In genomic region chr19:7004313-7004931, GRCh38 we compare ENCODE assay signal across 8 cellular contexts. TPM values are rescaled to one million over a fixed set of nuclear protein-coding genes. Genes with fewer than 3 reads are reported as not detected.
DNase-seq lines count a peak whose midpoint lies in the region; ATAC-seq and TF ChIP-seq lines count a peak whose summit lies in the region.
"Had no signal": no experiment of that assay in that cellular context is flagged by ENCODE, and none has a peak within 500 bp of the region (broad histone marks: within the 10 kb centered on the region; RNA-seq: fewer than 3 reads in every experiment).

No MANE protein-coding gene starts in this region.

- H3K79me2 ChIP-seq in Karpas-422 (ENCODE audit: low read length), result no peaks in the 10 kb centered on the region

- POLR2A ChIA-PET in Caco-2 (lab: Charles Lee), result no interaction called here

- H3K4me3 ChIP-seq in Karpas-422 (ENCODE audit: low read length) (no peak overlapping the region), Caco-2 (ENCODE audit: low read depth, low read length) (no peak overlapping the region)
- H3K4me3 ChIP-seq: esophagus muscularis mucosa had no signal

- H3K27me3 Mint-ChIP-seq in brain (peaks cover 17% of the 10 kb centered on the region), mesothelial cell of epicardium (ENCODE audit: low read depth) (no peaks in the 10 kb centered on the region), Caco-2 (ENCODE audit: insufficient read depth, unreplicated experiment) (peaks cover 3% of the 10 kb centered on the region)

- no peaks in the 10 kb centered on the region for H3K9me3 ChIP-seq in Karpas-422 (ENCODE audit: low read length)
- H3K9me3 ChIP-seq in Caco-2, result no peaks in the 10 kb centered on the region
- H3K9me3 ChIP-seq: esophagus muscularis mucosa had no signal

- intact Hi-C loops in Caco-2 (cut with micrococcal nuclease; ENCODE audit: unreplicated experiment), result no loop called here

- H3K27me3 ChIP-seq in Karpas-422 (ENCODE audit: low read length) (no peaks in the 10 kb centered on the region), Caco-2 (replicated peaks; ENCODE audit: control insufficient read depth, insufficient read depth, low read length) (no peaks in the 10 kb centered on the region)

- H3K27ac Mint-ChIP-seq in brain (no peak overlapping the region), mesothelial cell of epicardium (no peak overlapping the region), Caco-2 (ENCODE audit: unreplicated experiment) (no peak overlapping the region)

- TF ChIP-seq CTCF in brain (conservative IDR thresholded peaks at IDR 0.05) (peak; percentile 63 to 76), mesothelial cell of epicardium (IDR thresholded peaks at IDR 0.05; ENCODE audit: unreplicated experiment) (peak; percentile 79), Caco-2 (IDR thresholded peaks at IDR 0.05; ENCODE audit: insufficient read depth in 1 of 2, low read depth in 1 of 2, low read length in 1 of 2, severe bottlenecking in 1 of 2, unreplicated experiment in 1 of 2) (no peak)

- H3K4me1 ChIP-seq in Karpas-422 (ENCODE audit: low read length) (no peaks in the 10 kb centered on the region), Caco-2 (no peaks in the 10 kb centered on the region)
- H3K4me1 ChIP-seq: esophagus muscularis mucosa had no signal

- H3K36me3 ChIP-seq in Karpas-422 (ENCODE audit: insufficient read depth, low read length) (no peaks in the 10 kb centered on the region), Caco-2 (ENCODE audit: control insufficient read depth, insufficient read depth, low read length) (no peaks in the 10 kb centered on the region)
- H3K36me3 ChIP-seq: esophagus muscularis mucosa had no signal

- CTCF ChIA-PET in Caco-2 (lab: Charles Lee), result no interaction called here

- H3K9me2 ChIP-seq in Karpas-422 (replicated peaks; ENCODE audit: insufficient read depth, low read length), result no peaks in the 10 kb centered on the region

- DNase-seq in GF-D8 (lab: John Stamatoyannopoulos, UW), result peak; percentile 6
- DNase-seq in Karpas-422, result peak; percentile 69
- no peak for DNase-seq in mesothelial cell of epicardium (ENCODE audit: low spot score in 2 of 2, unreplicated experiment in 2 of 2)
- no peak for DNase-seq in Caco-2
- no peak for DNase-seq in NCI-H187 treated with DMSO at 0.1 percent for 48 hours (lab: John Stamatoyannopoulos, UW)

- H3K4me3 Mint-ChIP-seq in brain (no peak overlapping the region), mesothelial cell of epicardium (no peak overlapping the region), Caco-2 (ENCODE audit: unreplicated experiment) (no peak overlapping the region)

- H3K9me3 Mint-ChIP-seq in brain (peaks cover 0 to 14% (median 6%) of the 10 kb centered on the region in 5 experiments), mesothelial cell of epicardium (peaks cover 36% of the 10 kb centered on the region), Caco-2 (ENCODE audit: unreplicated experiment) (no peaks in the 10 kb centered on the region)

- H3K27ac ChIP-seq in Karpas-422 (ENCODE audit: low read length), result no peak overlapping the region
- H3K27ac ChIP-seq: esophagus muscularis mucosa had no signal

- no TSS peak for BruUV-seq in Caco-2 (replicated peaks; lab: Mats Ljungman, UMichigan)

- no peak for ATAC-seq in HG02973 (IDR thresholded peaks at IDR 0.05; ENCODE audit: unreplicated experiment)

- H3K9ac ChIP-seq in Karpas-422 (ENCODE audit: low read length), result no peak overlapping the region

- no peaks in the 10 kb centered on the region for H3K36me3 Mint-ChIP-seq in brain
- H3K36me3 Mint-ChIP-seq in mesothelial cell of epicardium, result no peaks in the 10 kb centered on the region
- no peaks in the 10 kb centered on the region for H3K36me3 Mint-ChIP-seq in Caco-2 (ENCODE audit: insufficient read depth, unreplicated experiment)

- H3K4me2 ChIP-seq in Karpas-422 (ENCODE audit: low read depth, low read length, poor library complexity, severe bottlenecking), result no peak overlapping the region

- no peaks in the 10 kb centered on the region for H4K20me1 ChIP-seq in Karpas-422 (ENCODE audit: insufficient read depth, low read depth, low read length)

- H2AFZ ChIP-seq in Karpas-422 (ENCODE audit: low read length), result no peak overlapping the region

- H3K4me1 Mint-ChIP-seq in brain (no peaks in the 10 kb centered on the region), mesothelial cell of epicardium (no peaks in the 10 kb centered on the region), Caco-2 (ENCODE audit: low read depth, unreplicated experiment) (no peaks in the 10 kb centered on the region)

RNA-seq across cellular contexts. Expression of gene MBD3L2B, which starts 16.8 kb away (rescaled TPM):
- not detected in 2 replicates for total RNA-seq in Karpas-422 (2014; rRNA removed; shearing (Covaris generic); ENCODE audit: low replicate concordance)
- polyA plus RNA-seq in brain (ENCODE audit: insufficient read depth, low read depth, low replicate concordance), result not detected
- total RNA-seq in mesothelial cell of epicardium (not detected in 3 replicates), Caco-2 (2022) (not detected in 2 replicates)
- total RNA-seq: esophagus muscularis mucosa had no signal

RNA-seq across cellular contexts. Expression of gene MBD3L5, which starts 26.0 kb away (rescaled TPM):
- not detected in 2 replicates for total RNA-seq in Karpas-422 (2014; rRNA removed; shearing (Covaris generic); ENCODE audit: low replicate concordance)
- polyA plus RNA-seq in brain (ENCODE audit: insufficient read depth, low read depth, low replicate concordance), result not detected
- total RNA-seq in mesothelial cell of epicardium (not detected in 3 replicates), Caco-2 (2022) (not detected in 2 replicates)
- total RNA-seq: esophagus muscularis mucosa had no signal

RNA-seq across cellular contexts. Expression of gene MBD3L4, which starts 35.6 kb away (rescaled TPM):
- not detected in 2 replicates for total RNA-seq in Karpas-422 (2014; rRNA removed; shearing (Covaris generic); ENCODE audit: low replicate concordance)
- polyA plus RNA-seq in brain (ENCODE audit: insufficient read depth, low read depth, low replicate concordance), result not detected
- total RNA-seq in mesothelial cell of epicardium (not detected in 3 replicates), Caco-2 (2022) (not detected in 2 replicates)
- total RNA-seq: esophagus muscularis mucosa had no signal

RNA-seq across cellular contexts. Expression of gene MBD3L2, which starts 44.7 kb away (rescaled TPM):
- not detected in 2 replicates for total RNA-seq in Karpas-422 (2014; rRNA removed; shearing (Covaris generic); ENCODE audit: low replicate concordance)
- polyA plus RNA-seq in brain (ENCODE audit: insufficient read depth, low read depth, low replicate concordance), result not detected
- not detected in 3 replicates for total RNA-seq in mesothelial cell of epicardium
- total RNA-seq in Caco-2 (2022), result not detected in 2 replicates
- total RNA-seq: esophagus muscularis mucosa had no signal

RNA-seq across cellular contexts. Expression of gene MBD3L3, which starts 54.1 kb away (rescaled TPM):
- total RNA-seq in Karpas-422 (2014; rRNA removed; shearing (Covaris generic); ENCODE audit: low replicate concordance), result not detected in 2 replicates
- not detected for polyA plus RNA-seq in brain (ENCODE audit: insufficient read depth, low read depth, low replicate concordance)
- not detected in 3 replicates for total RNA-seq in mesothelial cell of epicardium
- total RNA-seq in Caco-2 (2022), result not detected in 2 replicates
- total RNA-seq: esophagus muscularis mucosa had no signal

Comparison
In these comparisons a context has a peak if more than half of its experiments do, and no peak if none do; other contexts are left out.
1. DNase-seq: peak in GF-D8 (single experiment) and Karpas-422 (single experiment); none in mesothelial cell of epicardium (0 of 2), Caco-2 (0 of 2) and NCI-H187 treated with DMSO at 0.1 percent for 48 hours (single experiment).
2. CTCF ChIP-seq: peak in brain (2 of 2) and mesothelial cell of epicardium (single experiment); none in Caco-2 (0 of 2).